Comparison of ENCODE assay signal across 8 cellular contexts in genomic region chr14:102900631-102901571, GRCh38. TPM values are rescaled to one million over a fixed set of nuclear protein-coding genes. Genes with fewer than 3 reads are reported as not detected.
A peak's percentile ranks its signal among the peaks of the same experiment; 100 is the strongest.
DNase-seq lines count a peak whose midpoint lies in the region; ATAC-seq and TF ChIP-seq lines count a peak whose summit lies in the region.

No MANE protein-coding gene starts in this region.

- in situ Hi-C loops in KBM-7 (cut with MboI; ENCODE audit: low pct_unique_long_range_greater_than_20kb, low sequenced_read_pairs), result no loop called here

- no peak for TF ChIP-seq CTCF in GM12875 (IDR thresholded peaks at IDR 0.05; ENCODE audit: borderline replicate concordance, insufficient read depth, low read depth, low read length)

- intact Hi-C loops in left cardiac atrium (cut with DNase I), result no loop called here

- no peak for DNase-seq in left cardiac atrium
- DNase-seq in KBM-7, result no peak
- DNase-seq in NCI-H82 (lab: John Stamatoyannopoulos, UW), result no peak
- no peak for DNase-seq in globus pallidus (ENCODE audit: low spot score)
- DNase-seq in SW480 (ENCODE audit: low spot score), result no peak

- ATAC-seq in GM19455 (IDR thresholded peaks at IDR 0.05; ENCODE audit: unreplicated experiment) (peak; percentile 58), HG03175 (IDR thresholded peaks at IDR 0.05; ENCODE audit: unreplicated experiment) (peak; percentile 53), left cardiac atrium (peak; percentile 19 to 40)

- peak overlapping the region; percentile 35 for H3K4me3 ChIP-seq in GM12875 (ENCODE audit: low read depth, low read length)

RNA-seq across cellular contexts. Expression of gene AMN, which starts 21.6 kb away (rescaled TPM):
- 1 to 10 TPM in 1 of 2 donors, under 1 TPM in 1; 0.68 to 1.6 TPM for total RNA-seq in left cardiac atrium
